24 cellular contexts compared by ENCODE assay signal in the genomic region with DNA sequence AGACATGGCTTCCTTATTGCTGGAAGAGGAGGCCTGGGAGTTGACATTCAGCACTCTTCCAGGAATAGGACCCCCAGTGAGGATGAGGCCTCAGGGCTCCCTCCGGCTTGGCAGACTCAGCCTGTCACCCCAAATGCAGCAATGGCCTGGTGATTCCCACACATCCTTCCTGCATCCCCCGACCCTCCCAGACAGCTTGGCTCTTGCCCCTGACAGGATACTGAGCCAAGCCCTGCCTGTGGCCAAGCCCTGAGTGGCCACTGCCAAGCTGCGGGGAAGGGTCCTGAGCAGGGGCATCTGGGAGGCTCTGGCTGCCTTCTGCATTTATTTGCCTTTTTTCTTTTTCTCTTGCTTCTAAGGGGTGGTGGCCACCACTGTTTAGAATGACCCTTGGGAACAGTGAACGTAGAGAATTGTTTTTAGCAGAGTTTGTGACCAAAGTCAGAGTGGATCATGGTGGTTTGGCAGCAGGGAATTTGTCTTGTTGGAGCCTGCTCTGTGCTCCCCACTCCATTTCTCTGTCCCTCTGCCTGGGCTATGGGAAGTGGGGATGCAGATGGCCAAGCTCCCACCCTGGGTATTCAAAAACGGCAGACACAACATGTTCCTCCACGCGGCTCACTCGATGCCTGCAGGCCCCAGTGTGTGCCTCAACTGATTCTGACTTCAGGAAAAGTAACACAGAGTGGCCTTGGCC. TPM values are rescaled to one million over a fixed set of nuclear protein-coding genes. Genes with fewer than 3 reads are reported as not detected.
DNase-seq lines count a peak whose midpoint lies in the region; ATAC-seq, FAIRE-seq and TF ChIP-seq lines count a peak whose summit lies in the region.
"Had no signal": no experiment of that assay in that cellular context is flagged by ENCODE, and none has a peak within 500 bp of the region (broad histone marks: within the 10 kb centered on the region; RNA-seq: fewer than 3 reads in every experiment).

No MANE protein-coding gene starts in this region.

- no peak overlapping the region for H3K9ac ChIP-seq in endothelial cell of umbilical vein (replicated peaks; ENCODE audit: extremely low read depth, insufficient read depth, low read length)
- H3K9ac ChIP-seq: KMS-11 had no signal

- H3K4me1 ChIP-seq in A673 (ENCODE audit: insufficient read depth, low read length, poor library complexity, severe bottlenecking) (peaks cover 3% of the 10 kb centered on the region), endothelial cell of umbilical vein (ENCODE audit: control insufficient read depth, extremely low read depth, insufficient read depth, low read length) (no peaks in the 10 kb centered on the region)
- H3K4me1 ChIP-seq in CD8-positive, alpha-beta T cell (ENCODE audit: insufficient read depth, low read length) = peaks cover 42% of the 10 kb centered on the region

- no peaks in the 10 kb centered on the region for H3K9me3 Mint-ChIP-seq in CD8-positive, alpha-beta T cell
- H3K9me3 Mint-ChIP-seq in naive thymus-derived CD8-positive, alpha-beta T cell = no peaks in the 10 kb centered on the region
- H3K9me3 Mint-ChIP-seq: T-helper 2 cell treated with Interferon-gamma antibody and Interleukin-4, amounts not matched to agents 5 μg/mL and 100 μg/mL, for 36 hours had no signal

- DNase-seq in A673 (ENCODE audit: low spot score) = no peak
- DNase-seq in CD8-positive, alpha-beta T cell = no peak
- no peak for DNase-seq in endothelial cell of umbilical vein (ENCODE audit: low read depth, low spot score)
- DNase-seq in naive thymus-derived CD8-positive, alpha-beta T cell = peak in 1 of 10 donors; percentile 58
- DNase-seq in NCI-H748 treated with DMSO at 0.1 percent for 48 hours (lab: John Stamatoyannopoulos, UW) = no peak
- DNase-seq in DMS 273 (lab: John Stamatoyannopoulos, UW; ENCODE audit: unreplicated experiment) = no peak
- no peak for DNase-seq in cortex of kidney (lab: John Stamatoyannopoulos, UW)
- DNase-seq in NCI-H2171 (lab: John Stamatoyannopoulos, UW) = no peak
- DNase-seq: activated CD8-positive, alpha-beta memory T cell treated with anti-CD3 and anti-CD28 coated beads, Interleukin-2, amount 10 ng/mL, durations not matched to agents 7 days and 5 days; AML-193; foreskin fibroblast; GDM1; hypothalamus; NCI-H1092 treated with DMSO at 0.1 percent for 48 hours; NCI-H2081; NCI-H69; occipital lobe; PC-3 had no signal

- H3K36me3 ChIP-seq in A673 (ENCODE audit: insufficient read depth, low read length, poor library complexity, severe bottlenecking) (peaks cover 44% of the 10 kb centered on the region), endothelial cell of umbilical vein (ENCODE audit: control insufficient read depth in 2 of 2, extremely low read depth in 1 of 2, insufficient read depth in 2 of 2, low read length in 2 of 2) (peaks cover 9 to 48% of the 10 kb centered on the region in 2 experiments)
- H3K36me3 ChIP-seq in CD8-positive, alpha-beta T cell (ENCODE audit: insufficient read depth, low read length) = peaks cover 48% of the 10 kb centered on the region

- no peak overlapping the region for H3K4me3 Mint-ChIP-seq in CD8-positive, alpha-beta T cell
- H3K4me3 Mint-ChIP-seq in naive thymus-derived CD8-positive, alpha-beta T cell = no peak overlapping the region
- H3K4me3 Mint-ChIP-seq: activated CD8-positive, alpha-beta memory T cell treated with anti-CD3 and anti-CD28 coated beads, Interleukin-2, amount 10 ng/mL, durations not matched to agents 7 days and 5 days; T-helper 2 cell treated with Interferon-gamma antibody and Interleukin-4, amounts not matched to agents 5 μg/mL and 100 μg/mL, for 36 hours had no signal

- H3K4me2 ChIP-seq in endothelial cell of umbilical vein (ENCODE audit: insufficient read depth, low read length) = no peak overlapping the region
- H3K4me2 ChIP-seq: KMS-11 had no signal

- TF ChIP-seq POLR2A in endothelial cell of umbilical vein (IDR thresholded peaks at IDR 0.05; ENCODE audit: low read depth, low read length) = no peak

- dilution Hi-C loops in endothelial cell of umbilical vein (cut with MboI; ENCODE audit: extremely low pct_ligation_motif_present, low sequenced_read_pairs) = no loop called here

- POLR2A ChIA-PET in A673 (lab: Charles Lee; ENCODE audit: low non-redundant PET) = interaction anchor here (0.6 kb wide), 1 partner anchor 8 kb away, joined by 3 read pairs; no protein-coding TSS in a partner anchor
- POLR2A ChIA-PET in CD8-positive, alpha-beta T cell (lab: Charles Lee) = interaction anchor here (1.4 kb wide), 1 partner anchor 9 kb away, joined by 4 read pairs; no protein-coding TSS in a partner anchor
- POLR2A ChIA-PET in endothelial cell of umbilical vein (lab: Charles Lee) = no interaction called here
- POLR2A ChIA-PET in naive thymus-derived CD8-positive, alpha-beta T cell (lab: Charles Lee) = interaction anchor here (1.1 to 12.0 kb wide), 2 partner anchors 11 to 15 kb away, joined by 13 to 192 read pairs; a partner anchor contains a TSS

- H3K27me3 Mint-ChIP-seq in CD8-positive, alpha-beta T cell (ENCODE audit: low read depth) = no peaks in the 10 kb centered on the region
- no peaks in the 10 kb centered on the region for H3K27me3 Mint-ChIP-seq in naive thymus-derived CD8-positive, alpha-beta T cell
- H3K27me3 Mint-ChIP-seq: activated CD8-positive, alpha-beta memory T cell treated with anti-CD3 and anti-CD28 coated beads, Interleukin-2, amount 10 ng/mL, durations not matched to agents 7 days and 5 days had no signal

- no peaks in the 10 kb centered on the region for H3K79me2 ChIP-seq in endothelial cell of umbilical vein (ENCODE audit: control insufficient read depth, insufficient read depth, low read length)

- no peak overlapping the region for H2AFZ ChIP-seq in endothelial cell of umbilical vein (ENCODE audit: low read depth, low read length)

- no peaks in the 10 kb centered on the region for H4K20me1 ChIP-seq in endothelial cell of umbilical vein (replicated peaks; ENCODE audit: control insufficient read depth, extremely low read depth, insufficient read depth, low read length)

- BruUV-seq in A673 (replicated peaks; lab: Mats Ljungman, UMichigan) = TSS peak; percentile 34
- TSS peak; percentile 22 for BruUV-seq in endothelial cell of umbilical vein (replicated peaks; lab: Mats Ljungman, UMichigan)

- H3K9me3 ChIP-seq in A673 (ENCODE audit: low read depth, low read length, poor library complexity, severe bottlenecking) = no peaks in the 10 kb centered on the region
- no peaks in the 10 kb centered on the region for H3K9me3 ChIP-seq in CD8-positive, alpha-beta T cell (ENCODE audit: low read length)
- no peaks in the 10 kb centered on the region for H3K9me3 ChIP-seq in endothelial cell of umbilical vein (replicated peaks; ENCODE audit: control insufficient read depth, insufficient read depth, low read length)

- peaks cover 48% of the 10 kb centered on the region for H3K4me1 Mint-ChIP-seq in CD8-positive, alpha-beta T cell (ENCODE audit: low read depth)
- H3K4me1 Mint-ChIP-seq in naive thymus-derived CD8-positive, alpha-beta T cell = peaks cover 18 to 58% (median 47%) of the 10 kb centered on the region in 4 donors

- no peak for ATAC-seq in CD8-positive, alpha-beta T cell
- no peak for ATAC-seq in naive thymus-derived CD8-positive, alpha-beta T cell
- ATAC-seq: activated CD4-positive, CD25-positive, alpha-beta regulatory T cell treated with anti-CD3 and anti-CD28 coated beads, Interleukin-2, amount 50 U/mL, for 24 hours; activated CD8-positive, alpha-beta memory T cell treated with anti-CD3 and anti-CD28 coated beads, Interleukin-2, amount 10 ng/mL, durations not matched to agents 7 days and 5 days; GM12878; PC-3 had no signal

- no peaks in the 10 kb centered on the region for H3K27me3 ChIP-seq in A673 (replicated peaks; ENCODE audit: insufficient read depth, low read depth, low read length, poor library complexity)
- no peaks in the 10 kb centered on the region for H3K27me3 ChIP-seq in CD8-positive, alpha-beta T cell (ENCODE audit: insufficient read depth, low read length)
- peaks cover 2 to 13% of the 10 kb centered on the region in 2 experiments for H3K27me3 ChIP-seq in endothelial cell of umbilical vein (ENCODE audit: control insufficient read depth in 2 of 2, insufficient read depth in 2 of 2, low read length in 2 of 2)

- intact Hi-C loops in A673 (cut with micrococcal nuclease; ENCODE audit: unreplicated experiment) (no loop called here), endothelial cell of umbilical vein (cut with micrococcal nuclease) (no loop called here)
- intact Hi-C loops in CD8-positive, alpha-beta T cell (cut with DNase I, micrococcal nuclease) = no loop called here

- TF ChIP-seq CTCF in A673 (conservative IDR thresholded peaks at IDR 0.05; ENCODE audit: low read depth, low read length) = no peak
- no peak for TF ChIP-seq CTCF in CD8-positive, alpha-beta T cell (IDR thresholded peaks at IDR 0.05)
- no peak for TF ChIP-seq CTCF in endothelial cell of umbilical vein (IDR thresholded peaks at IDR 0.05; ENCODE audit: extremely low read depth in 1 of 2, insufficient read depth in 1 of 2, low read depth in 1 of 2, low read length in 2 of 2)

- H3K27ac ChIP-seq in A673 (ENCODE audit: low read depth, low read length, poor library complexity, severe bottlenecking) (no peak overlapping the region), endothelial cell of umbilical vein (ENCODE audit: insufficient read depth, low read depth, low read length) (no peak overlapping the region)
- H3K27ac ChIP-seq in CD8-positive, alpha-beta T cell (ENCODE audit: low read depth, low read length) = no peak overlapping the region
- H3K27ac ChIP-seq: KMS-11 had no signal

- no peaks in the 10 kb centered on the region for H3K9me1 ChIP-seq in endothelial cell of umbilical vein (replicated peaks; ENCODE audit: control insufficient read depth, extremely low read depth, insufficient read depth, low read length)

- H3K27ac Mint-ChIP-seq in CD8-positive, alpha-beta T cell = peak overlapping the region; percentile 66
- H3K27ac Mint-ChIP-seq in naive thymus-derived CD8-positive, alpha-beta T cell = peak overlapping the region in 7 of 10 donors; percentile 47 to 82 (median 65)
- H3K27ac Mint-ChIP-seq: activated CD8-positive, alpha-beta memory T cell treated with anti-CD3 and anti-CD28 coated beads, Interleukin-2, amount 10 ng/mL, durations not matched to agents 7 days and 5 days; T-helper 2 cell treated with Interferon-gamma antibody and Interleukin-4, amounts not matched to agents 5 μg/mL and 100 μg/mL, for 36 hours had no signal

- CTCF ChIA-PET in A673 (lab: Charles Lee) = no interaction called here
- CTCF ChIA-PET in CD8-positive, alpha-beta T cell (lab: Charles Lee) = interaction anchor here (1.4 kb wide), 1 partner anchor 41 kb away, joined by 3 read pairs; no protein-coding TSS in a partner anchor
- CTCF ChIA-PET in endothelial cell of umbilical vein (lab: Charles Lee) = interaction anchor here (1.3 kb wide), 1 partner anchor 10 kb away, joined by 3 read pairs; no protein-coding TSS in a partner anchor

- no peak for FAIRE-seq in endothelial cell of umbilical vein (lab: Jason Lieb, UNC)
- FAIRE-seq: astrocyte, GM12878 had no signal

- peaks cover 57% of the 10 kb centered on the region for H3K36me3 Mint-ChIP-seq in CD8-positive, alpha-beta T cell
- H3K36me3 Mint-ChIP-seq in naive thymus-derived CD8-positive, alpha-beta T cell = peaks cover 0 to 51% (median 23%) of the 10 kb centered on the region in 3 donors

- no peak overlapping the region for H3K4me3 ChIP-seq in A673 (ENCODE audit: low read depth, low read length, poor library complexity, severe bottlenecking)
- H3K4me3 ChIP-seq in CD8-positive, alpha-beta T cell (ENCODE audit: low read depth, low read length) = no peak overlapping the region
- H3K4me3 ChIP-seq in endothelial cell of umbilical vein (replicated peaks in 1 of 3; ENCODE audit: insufficient read depth in 1 of 3, low read depth in 1 of 3, low read length in 3 of 3) = no peak overlapping the region
- H3K4me3 ChIP-seq: GM12878 had no signal

RNA-seq across cellular contexts. Expression of a gene that starts 4.3 kb away (rescaled TPM):
- total RNA-seq in A673 (2021) = not detected in 2 replicates
- 1 to 10 TPM; 1.1 to 1.5 TPM for total RNA-seq in CD8-positive, alpha-beta T cell
- not detected in 2 replicates for total RNA-seq in endothelial cell of umbilical vein
- polyA plus RNA-seq in endothelial cell of umbilical vein = 0.11 and 0.19 TPM in 2 replicates
- polyA plus RNA-seq in endothelial cell of umbilical vein (2011; cell fraction: cytosol; rRNA removed) = 0.14 TPM in 1 of 2 replicates, not detected in the other
- polyA plus RNA-seq in endothelial cell of umbilical vein (2011; cell fraction: nucleus; rRNA removed) = 0.36 TPM in 1 of 2 replicates, not detected in the other
- not detected in 2 replicates for polyA plus RNA-seq in endothelial cell of umbilical vein (2012)
- polyA minus RNA-seq in endothelial cell of umbilical vein = not detected in 2 replicates
- polyA minus RNA-seq in endothelial cell of umbilical vein (2011; cell fraction: cytosol; rRNA and poly(A)+ RNA removed) = not detected
- 0.58 TPM in 1 of 2 replicates, not detected in the other for polyA minus RNA-seq in endothelial cell of umbilical vein (2011; cell fraction: nucleus; rRNA and poly(A)+ RNA removed)
- total RNA-seq in naive thymus-derived CD8-positive, alpha-beta T cell = 1 to 10 TPM; 3.3 to 3.9 TPM
- polyA plus RNA-seq in naive thymus-derived CD8-positive, alpha-beta T cell = not detected
- total RNA-seq: GM12878, kidney epithelial cell had no signal
- polyA plus RNA-seq: GM12878 had no signal

RNA-seq across cellular contexts. Expression of a gene that starts 16.6 kb away (rescaled TPM):
- total RNA-seq in A673 (2021) = 64.5 and 74.4 TPM in 2 replicates
- total RNA-seq in CD8-positive, alpha-beta T cell = 10 to 100 TPM; 82.1 to 84.8 TPM
- 92.1 and 94.0 TPM in 2 replicates for total RNA-seq in endothelial cell of umbilical vein
- polyA plus RNA-seq in endothelial cell of umbilical vein = 123 and 127 TPM in 2 replicates
- polyA plus RNA-seq in endothelial cell of umbilical vein (2011; cell fraction: cytosol; rRNA removed) = 105 and 113 TPM in 2 replicates
- 82.6 and 86.3 TPM in 2 replicates for polyA plus RNA-seq in endothelial cell of umbilical vein (2011; cell fraction: nucleus; rRNA removed)
- 74.8 and 76.6 TPM in 2 replicates for polyA plus RNA-seq in endothelial cell of umbilical vein (2012)
- 90.7 and 99.1 TPM in 2 replicates for polyA minus RNA-seq in endothelial cell of umbilical vein
- polyA minus RNA-seq in endothelial cell of umbilical vein (2011; cell fraction: cytosol; rRNA and poly(A)+ RNA removed) = 28.6 TPM
- 31.1 and 43.7 TPM in 2 replicates for polyA minus RNA-seq in endothelial cell of umbilical vein (2011; cell fraction: nucleus; rRNA and poly(A)+ RNA removed)
- total RNA-seq in naive thymus-derived CD8-positive, alpha-beta T cell = 100 to 1,000 TPM; 184 to 192 TPM
- polyA plus RNA-seq in naive thymus-derived CD8-positive, alpha-beta T cell = 100 to 1,000 TPM; 180 to 222 (median 218) TPM

RNA-seq across cellular contexts. Expression of a gene that starts 21.2 kb away (rescaled TPM):
- total RNA-seq in A673 (2021) = 9.6 and 12.8 TPM in 2 replicates
- total RNA-seq in CD8-positive, alpha-beta T cell = 10 to 100 TPM; 35.7 to 42.0 TPM
- total RNA-seq in endothelial cell of umbilical vein = 14.6 and 20.0 TPM in 2 replicates
- polyA plus RNA-seq in endothelial cell of umbilical vein = 10.5 and 12.4 TPM in 2 replicates
- polyA plus RNA-seq in endothelial cell of umbilical vein (2011; cell fraction: cytosol; rRNA removed) = 6.0 and 8.2 TPM in 2 replicates
- 36.2 and 40.5 TPM in 2 replicates for polyA plus RNA-seq in endothelial cell of umbilical vein (2011; cell fraction: nucleus; rRNA removed)
- 12.3 and 14.3 TPM in 2 replicates for polyA plus RNA-seq in endothelial cell of umbilical vein (2012)
- 9.3 and 16.5 TPM in 2 replicates for polyA minus RNA-seq in endothelial cell of umbilical vein
- polyA minus RNA-seq in endothelial cell of umbilical vein (2011; cell fraction: cytosol; rRNA and poly(A)+ RNA removed) = 7.8 TPM
- 11.4 and 18.4 TPM in 2 replicates for polyA minus RNA-seq in endothelial cell of umbilical vein (2011; cell fraction: nucleus; rRNA and poly(A)+ RNA removed)
- total RNA-seq in naive thymus-derived CD8-positive, alpha-beta T cell = 100 to 1,000 TPM in 1 of 2 experiments, 10 to 100 TPM in 1; 96.4 to 106 TPM
- polyA plus RNA-seq in naive thymus-derived CD8-positive, alpha-beta T cell = 10 to 100 TPM; 11.1 to 24.8 (median 15.0) TPM

RNA-seq across cellular contexts. Expression of a gene that starts 43.0 kb away (rescaled TPM):
- total RNA-seq in A673 (2021) = 30.1 and 31.8 TPM in 2 replicates
- total RNA-seq in CD8-positive, alpha-beta T cell = 10 to 100 TPM; 15.9 to 22.6 TPM
- 47.7 and 48.0 TPM in 2 replicates for total RNA-seq in endothelial cell of umbilical vein
- 20.6 and 23.2 TPM in 2 replicates for polyA plus RNA-seq in endothelial cell of umbilical vein
- 20.3 and 22.0 TPM in 2 replicates for polyA plus RNA-seq in endothelial cell of umbilical vein (2011; cell fraction: cytosol; rRNA removed)
- 50.0 and 55.5 TPM in 2 replicates for polyA plus RNA-seq in endothelial cell of umbilical vein (2011; cell fraction: nucleus; rRNA removed)
- polyA plus RNA-seq in endothelial cell of umbilical vein (2012) = 59.1 and 107 TPM in 2 replicates
- 15.0 and 22.1 TPM in 2 replicates for polyA minus RNA-seq in endothelial cell of umbilical vein
- not detected for polyA minus RNA-seq in endothelial cell of umbilical vein (2011; cell fraction: cytosol; rRNA and poly(A)+ RNA removed)
- 9.6 and 14.7 TPM in 2 replicates for polyA minus RNA-seq in endothelial cell of umbilical vein (2011; cell fraction: nucleus; rRNA and poly(A)+ RNA removed)
- 10 to 100 TPM; 37.1 to 38.5 TPM for total RNA-seq in naive thymus-derived CD8-positive, alpha-beta T cell
- polyA plus RNA-seq in naive thymus-derived CD8-positive, alpha-beta T cell = 10 to 100 TPM in 1 of 3 donors, 1 to 10 TPM in 2; 2.4 to 10.4 (median 4.2) TPM
- total RNA-seq: PC-3 had no signal
